In the genomic region with DNA sequence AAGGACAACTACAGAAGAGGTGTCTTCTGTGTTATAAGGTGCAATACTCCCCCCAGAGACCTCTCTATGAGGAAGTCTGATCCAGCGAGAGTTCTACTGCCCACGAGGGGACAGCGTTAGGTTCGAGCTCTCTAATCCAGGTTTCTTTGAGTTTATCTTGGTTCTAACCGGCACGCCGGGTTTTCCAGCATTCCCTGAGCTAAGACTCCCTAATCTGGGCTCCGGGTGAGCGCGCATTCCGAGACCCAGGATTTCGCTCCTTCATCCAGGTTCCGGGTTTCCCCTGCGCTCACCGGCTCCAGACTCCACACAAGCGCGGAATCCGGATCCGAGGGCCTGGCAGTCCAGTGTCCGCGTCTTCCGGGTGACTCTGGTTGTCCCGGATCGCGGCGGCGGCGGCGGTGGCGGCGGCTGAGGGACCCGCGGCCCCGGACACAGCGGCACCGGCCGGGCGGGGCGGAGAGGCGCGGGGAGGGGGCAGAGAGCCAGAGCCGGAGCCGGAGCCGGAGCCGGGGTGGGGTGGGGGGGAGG, we compare ENCODE assay signal across 8 cellular contexts. TPM values are rescaled to one million over a fixed set of nuclear protein-coding genes. Genes with fewer than 3 reads are reported as not detected.
DNase-seq lines count a peak whose midpoint lies in the region; ATAC-seq and TF ChIP-seq lines count a peak whose summit lies in the region.

A gene with protein sequence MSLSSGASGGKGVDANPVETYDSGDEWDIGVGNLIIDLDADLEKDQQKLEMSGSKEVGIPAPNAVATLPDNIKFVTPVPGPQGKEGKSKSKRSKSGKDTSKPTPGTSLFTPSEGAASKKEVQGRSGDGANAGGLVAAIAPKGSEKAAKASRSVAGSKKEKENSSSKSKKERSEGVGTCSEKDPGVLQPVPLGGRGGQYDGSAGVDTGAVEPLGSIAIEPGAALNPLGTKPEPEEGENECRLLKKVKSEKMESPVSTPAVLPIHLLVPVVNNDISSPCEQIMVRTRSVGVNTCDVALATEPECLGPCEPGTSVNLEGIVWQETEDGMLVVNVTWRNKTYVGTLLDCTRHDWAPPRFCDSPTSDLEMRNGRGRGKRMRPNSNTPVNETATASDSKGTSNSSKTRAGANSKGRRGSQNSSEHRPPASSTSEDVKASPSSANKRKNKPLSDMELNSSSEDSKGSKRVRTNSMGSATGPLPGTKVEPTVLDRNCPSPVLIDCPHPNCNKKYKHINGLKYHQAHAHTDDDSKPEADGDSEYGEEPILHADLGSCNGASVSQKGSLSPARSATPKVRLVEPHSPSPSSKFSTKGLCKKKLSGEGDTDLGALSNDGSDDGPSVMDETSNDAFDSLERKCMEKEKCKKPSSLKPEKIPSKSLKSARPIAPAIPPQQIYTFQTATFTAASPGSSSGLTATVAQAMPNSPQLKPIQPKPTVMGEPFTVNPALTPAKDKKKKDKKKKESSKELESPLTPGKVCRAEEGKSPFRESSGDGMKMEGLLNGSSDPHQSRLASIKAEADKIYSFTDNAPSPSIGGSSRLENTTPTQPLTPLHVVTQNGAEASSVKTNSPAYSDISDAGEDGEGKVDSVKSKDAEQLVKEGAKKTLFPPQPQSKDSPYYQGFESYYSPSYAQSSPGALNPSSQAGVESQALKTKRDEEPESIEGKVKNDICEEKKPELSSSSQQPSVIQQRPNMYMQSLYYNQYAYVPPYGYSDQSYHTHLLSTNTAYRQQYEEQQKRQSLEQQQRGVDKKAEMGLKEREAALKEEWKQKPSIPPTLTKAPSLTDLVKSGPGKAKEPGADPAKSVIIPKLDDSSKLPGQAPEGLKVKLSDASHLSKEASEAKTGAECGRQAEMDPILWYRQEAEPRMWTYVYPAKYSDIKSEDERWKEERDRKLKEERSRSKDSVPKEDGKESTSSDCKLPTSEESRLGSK (N-terminal part only) (plus strand): TSS at position 373 of the 531 bp plus-strand sequence. CDS start 38,842 bp downstream, outside the sequence.

- peak; percentile 59 for ATAC-seq in GM19395 (IDR thresholded peaks at IDR 0.05; ENCODE audit: unreplicated experiment)
- ATAC-seq in activated T-cell treated with anti-CD3 and anti-CD28 coated beads, Interleukin-2, amount 50 U/mL, for 4 hours, result peak; percentile 67 to 75

- peak within 1 kb of the TSS; percentile 77; the same call in 1 of the 2 replicates for H2AFZ ChIP-seq in PC-9

- no peaks in the 10 kb centered on the region for H3K9me3 Mint-ChIP-seq in activated T-cell treated with anti-CD3 and anti-CD28 coated beads, Interleukin-2, amount 50 U/mL, for 4 hours

- WGBS in esophagus, 2 donors, result 1% methylated on average over 27 to 45 of the region's 45 CpGs

- H3K27me3 ChIP-seq in BLaER1, result no peaks in the 10 kb centered on the region
- H3K27me3 ChIP-seq in PC-9 (ENCODE audit: insufficient read depth, low read depth), result no peaks in the 10 kb centered on the region
- H3K27me3 ChIP-seq in esophagus (ENCODE audit: control insufficient read depth in 1 of 2, insufficient read depth in 2 of 2, low read length in 2 of 2), result no peaks in the 10 kb centered on the region
- H3K27me3 ChIP-seq in mucosa of rectum (ENCODE audit: control insufficient read depth in 2 of 2, insufficient read depth in 2 of 2, low read length in 2 of 2), result no peaks in the 10 kb centered on the region

- H3K4me3 ChIP-seq in BLaER1 (peak within 1 kb of the TSS; percentile 71), PC-9 (peak within 1 kb of the TSS; percentile 63), esophagus (ENCODE audit: low read depth in 1 of 2, low read length in 2 of 2) (peak within 1 kb of the TSS; percentile 58 to 93), mucosa of rectum (ENCODE audit: low read length in 2 of 2) (peak within 1 kb of the TSS; percentile 78 to 88)

- H3K4me1 ChIP-seq in BLaER1 (peaks cover 66% of the 10 kb centered on the region), PC-9 (replicated peaks; ENCODE audit: insufficient read depth) (peaks cover 13% of the 10 kb centered on the region), esophagus (ENCODE audit: control insufficient read depth in 2 of 2, insufficient read depth in 2 of 2, low read length in 1 of 2) (peaks cover 3 to 7% of the 10 kb centered on the region in 2 donors), mucosa of rectum (ENCODE audit: control insufficient read depth in 2 of 2, insufficient read depth in 2 of 2, low read length in 2 of 2) (peaks cover 12 to 22% of the 10 kb centered on the region in 2 donors)

- DNase-seq in HuH-7.5 (ENCODE audit: low spot score), result peak; percentile 89
- peak; percentile 70 to 97 for DNase-seq in PC-9
- peak; percentile 79 for DNase-seq in activated T-cell treated with anti-CD3 and anti-CD28 coated beads, Interleukin-2, amount 50 U/mL, for 4 hours
- DNase-seq in stimulated activated CD8-positive, alpha-beta memory T cell treated with anti-CD3 and anti-CD28 coated beads, Interleukin-4, amount 100 ng/mL, for 24 hours (ENCODE audit: low read depth), result peak; percentile 82

- CTCF ChIA-PET in PC-9 (lab: Charles Lee), result no interaction called here

- peak within 1 kb of the TSS; percentile 83 for H3K27ac ChIP-seq in BLaER1
- peak within 1 kb of the TSS; percentile 14; the same call in 1 of the 2 replicates for H3K27ac ChIP-seq in PC-9
- H3K27ac ChIP-seq in esophagus (ENCODE audit: low read depth in 2 of 2, low read length in 1 of 2), result peak within 1 kb of the TSS; percentile 78 to 86
- peak within 1 kb of the TSS; percentile 59 to 63 for H3K27ac ChIP-seq in mucosa of rectum (ENCODE audit: low read depth in 2 of 2, low read length in 2 of 2)

- intact Hi-C loops in PC-9 (cut with micrococcal nuclease; ENCODE audit: unreplicated experiment), result no loop called here

- H3K9me3 ChIP-seq in BLaER1 (no peaks in the 10 kb centered on the region), PC-9 (ENCODE audit: insufficient read depth, low read depth) (no peaks in the 10 kb centered on the region), esophagus (ENCODE audit: control insufficient read depth in 2 of 2, insufficient read depth in 1 of 2, low read depth in 1 of 2, low read length in 1 of 2) (no peaks in the 10 kb centered on the region), mucosa of rectum (ENCODE audit: control insufficient read depth in 2 of 2, low read length in 2 of 2) (no peaks in the 10 kb centered on the region)

- peaks cover 38% of the 10 kb centered on the region for H3K79me2 ChIP-seq in PC-9 (ENCODE audit: low read depth)

- peaks cover 80% of the 10 kb centered on the region for H3K4me1 Mint-ChIP-seq in activated T-cell treated with anti-CD3 and anti-CD28 coated beads, Interleukin-2, amount 50 U/mL, for 4 hours (ENCODE audit: low read depth)

- TF ChIP-seq CTCF in PC-9 (conservative IDR thresholded peaks at IDR 0.05), result no peak

- peak within 1 kb of the TSS; percentile 88 for H3K4me3 Mint-ChIP-seq in activated T-cell treated with anti-CD3 and anti-CD28 coated beads, Interleukin-2, amount 50 U/mL, for 4 hours

- POLR2A ChIA-PET in PC-9 (lab: Charles Lee; ENCODE audit: unreplicated experiment), result interaction anchor here (0.6 kb wide), 1 partner anchor 297 kb away, joined by 3 read pairs; no protein-coding TSS in a partner anchor

- H4K20me1 ChIP-seq in BLaER1, result peaks cover 38% of the 10 kb centered on the region
- no peaks in the 10 kb centered on the region; the same call in 1 of the 2 replicates for H4K20me1 ChIP-seq in PC-9 (ENCODE audit: insufficient read depth)

- no peaks in the 10 kb centered on the region for H3K27me3 Mint-ChIP-seq in activated T-cell treated with anti-CD3 and anti-CD28 coated beads, Interleukin-2, amount 50 U/mL, for 4 hours (ENCODE audit: low read depth)

- H3K9me2 ChIP-seq in PC-9 (ENCODE audit: insufficient read depth), result no peaks in the 10 kb centered on the region

- H3K36me3 Mint-ChIP-seq in activated T-cell treated with anti-CD3 and anti-CD28 coated beads, Interleukin-2, amount 50 U/mL, for 4 hours (ENCODE audit: insufficient read depth), result no peaks in the 10 kb centered on the region

- peak within 1 kb of the TSS; percentile 83 for H3K9ac ChIP-seq in BLaER1
- peak within 1 kb of the TSS; percentile 60 to 62 for H3K9ac ChIP-seq in mucosa of rectum (ENCODE audit: low read depth in 1 of 2, low read length in 2 of 2)

- H3K4me2 ChIP-seq in BLaER1 (peak within 1 kb of the TSS; percentile 87), PC-9 (peak within 1 kb of the TSS; percentile 84)

- H3K36me3 ChIP-seq in BLaER1 (0 out of 2 replicates have a peak, but pooled peaks cover 2% of the 10 kb centered on the region), PC-9 (ENCODE audit: low read depth) (no peaks in the 10 kb centered on the region), esophagus (ENCODE audit: control insufficient read depth in 2 of 2, insufficient read depth in 2 of 2, low read length in 1 of 2) (no peaks in the 10 kb centered on the region), mucosa of rectum (ENCODE audit: control insufficient read depth in 2 of 2, insufficient read depth in 2 of 2, low read length in 2 of 2) (peaks cover 0 to 5% of the 10 kb centered on the region in 2 donors)

- H3F3A ChIP-seq in PC-9 (ENCODE audit: insufficient read depth, low read depth), result peaks cover 9% of the 10 kb centered on the region; the same call in 1 of the 2 replicates

- BruUV-seq in PC-9 (replicated peaks; lab: Mats Ljungman, UMichigan), result no TSS peak

RNA-seq across cellular contexts. Expression of the gene that starts here (rescaled TPM):
- total RNA-seq in PC-9 (2021), result 37.8 and 38.6 TPM in 2 replicates
- 10 to 100 TPM; 26.9 to 34.1 (median 28.3) TPM for total RNA-seq in activated T-cell treated with anti-CD3 and anti-CD28 coated beads, Interleukin-2, amount 50 U/mL, for 4 hours
- 1 to 10 TPM; 3.5 to 4.1 TPM for polyA plus RNA-seq in esophagus

Comparison
In these comparisons a context has a peak if more than half of its experiments do, and no peak if none do; other contexts are left out.
1. Peak in every context shown above with its lines: DNase-seq, ATAC-seq, H3K4me3 ChIP-seq and H3K27ac ChIP-seq.
2. H3K27ac ChIP-seq: peak in every context shown above with its lines; median percentile 83 in BLaER1; 82 in esophagus; 61 in mucosa of rectum; 14 in PC-9.